8 cellular contexts compared by ENCODE assay signal in genomic region chr3:165854696-165855095, GRCh38. TPM values are rescaled to one million over a fixed set of nuclear protein-coding genes. Genes with fewer than 3 reads are reported as not detected.
A peak's percentile ranks its signal among the peaks of the same experiment; 100 is the strongest.
DNase-seq lines count a peak whose midpoint lies in the region; ATAC-seq and TF ChIP-seq lines count a peak whose summit lies in the region.

No MANE protein-coding gene starts in this region.

- no peaks in the 10 kb centered on the region for H3K27me3 Mint-ChIP-seq in activated CD4-positive, alpha-beta T cell treated with anti-CD3 and anti-CD28 coated beads for 36 hours

- H3K4me3 ChIP-seq in GM12864 (ENCODE audit: low read depth, low read length), result no peak overlapping the region

- H3K36me3 Mint-ChIP-seq in activated CD4-positive, alpha-beta T cell treated with anti-CD3 and anti-CD28 coated beads for 36 hours (ENCODE audit: low read depth), result no peaks in the 10 kb centered on the region

- no peak overlapping the region for H3K4me3 Mint-ChIP-seq in activated CD4-positive, alpha-beta T cell treated with anti-CD3 and anti-CD28 coated beads for 36 hours

- POLR2A ChIA-PET in activated CD4-positive, alpha-beta T cell treated with anti-CD3 and anti-CD28 coated beads for 36 hours (lab: Charles Lee), result no interaction called here

- CTCF ChIA-PET in activated CD4-positive, alpha-beta T cell treated with anti-CD3 and anti-CD28 coated beads for 36 hours (lab: Charles Lee), result interaction anchor here (0.6 to 1.0 kb wide), 4 partner anchors 9 to 35 kb away, joined by 3 to 5 read pairs (median 4); no protein-coding TSS in a partner anchor

- ATAC-seq in HG03354 (IDR thresholded peaks at IDR 0.05; ENCODE audit: poor library complexity, severe bottlenecking, unreplicated experiment), result peak; percentile 64
- ATAC-seq in HG02970 (IDR thresholded peaks at IDR 0.05; ENCODE audit: low FRiP score, unreplicated experiment), result no peak
- ATAC-seq in activated CD4-positive, alpha-beta T cell treated with anti-CD3 and anti-CD28 coated beads for 36 hours, result no peak

- H3K9me3 Mint-ChIP-seq in activated CD4-positive, alpha-beta T cell treated with anti-CD3 and anti-CD28 coated beads for 36 hours (ENCODE audit: low read depth), result no peaks in the 10 kb centered on the region

- H3K27ac Mint-ChIP-seq in activated CD4-positive, alpha-beta T cell treated with anti-CD3 and anti-CD28 coated beads for 36 hours, result no peak overlapping the region

- TF ChIP-seq CTCF in GM12864 (IDR thresholded peaks at IDR 0.05; ENCODE audit: low read depth, low read length, missing control alignments), result peak; percentile 36

- intact Hi-C loops in activated CD4-positive, alpha-beta T cell treated with anti-CD3 and anti-CD28 coated beads for 36 hours (cut with DNase I, micrococcal nuclease), result loop anchor here in 1 of 2 experiments (2.0 kb wide), 1 partner anchor 1496 kb away; no protein-coding TSS in a partner anchor

- H3K4me1 Mint-ChIP-seq in activated CD4-positive, alpha-beta T cell treated with anti-CD3 and anti-CD28 coated beads for 36 hours, result no peaks in the 10 kb centered on the region

- DNase-seq in GM12864 (ENCODE audit: low read depth), result no peak
- peak; percentile 2 to 5 for DNase-seq in SHP77 (lab: John Stamatoyannopoulos, UW)
- DNase-seq in hepatic stellate cell (ENCODE audit: low spot score), result peak; percentile 1
- no peak for DNase-seq in Ammon's horn (ENCODE audit: low spot score)
- DNase-seq in KG1 (lab: John Stamatoyannopoulos, UW), result no peak
- DNase-seq in activated CD4-positive, alpha-beta T cell treated with anti-CD3 and anti-CD28 coated beads for 36 hours, result no peak

RNA-seq across cellular contexts. Expression of gene BCHE, which starts 17.5 kb away (rescaled TPM):
- not detected for total RNA-seq in activated CD4-positive, alpha-beta T cell treated with anti-CD3 and anti-CD28 coated beads for 36 hours

Comparison
In these comparisons a context has a peak if more than half of its experiments do, and no peak if none do; other contexts are left out.
1. DNase-seq: peak in SHP77 (2 of 2) and hepatic stellate cell (single experiment); none in GM12864 (single experiment), Ammon's horn (single experiment), KG1 (single experiment) and activated CD4-positive, alpha-beta T cell treated with anti-CD3 and anti-CD28 coated beads for 36 hours (single experiment).